ENCODE assay signal across 21 cellular contexts in the genomic region with DNA sequence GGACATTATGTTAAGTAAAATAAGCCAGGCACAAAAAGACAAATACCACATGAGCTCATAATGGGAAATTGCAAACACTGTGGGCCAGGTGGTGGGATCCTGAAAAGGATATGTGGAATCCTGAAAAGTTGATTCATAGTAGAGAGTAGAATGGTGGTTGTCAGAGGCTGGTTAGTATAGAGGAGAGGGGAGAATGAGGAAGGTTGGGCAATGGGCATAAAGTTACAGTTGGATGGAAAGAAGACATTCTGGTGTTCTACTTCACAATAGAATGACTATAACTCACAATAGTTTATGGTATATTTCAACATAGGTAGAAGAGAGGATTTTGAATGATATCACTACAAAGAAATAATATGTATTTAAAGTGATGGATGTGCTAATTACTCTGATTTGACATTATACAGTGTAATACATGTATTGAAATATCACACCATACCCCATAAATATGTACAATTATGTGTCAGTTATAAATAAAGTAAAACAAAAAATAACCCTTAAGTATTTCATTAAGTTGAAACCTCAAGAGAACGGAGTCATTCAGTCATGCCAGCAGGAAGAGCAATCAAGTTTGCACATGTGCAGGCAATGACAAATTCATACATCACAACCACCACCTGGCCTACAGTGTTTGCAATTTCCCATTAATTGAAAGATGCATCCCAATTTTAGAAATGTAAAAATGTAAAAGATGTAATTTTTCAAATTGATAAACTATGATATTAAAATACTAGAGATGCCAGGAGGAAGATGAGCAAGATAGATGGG.
"Had no signal": no experiment of that assay in that cellular context is flagged by ENCODE, and none has a peak within 500 bp of the region (broad histone marks: within the 10 kb centered on the region; RNA-seq: fewer than 3 reads in every experiment).

No MANE protein-coding gene starts in this region.

- DNase-seq: activated CD4-positive, alpha-beta memory T cell treated with anti-CD3 and anti-CD28 coated beads, Interleukin-2, amount 10 ng/mL, durations not matched to agents 7 days and 5 days; activated CD4-positive, alpha-beta T cell treated with anti-CD3 and anti-CD28 coated beads for 36 hours; activated CD4-positive, alpha-beta T cell treated with anti-CD3 and anti-CD28 coated beads, Interleukin-2, amount 50 U/mL, for 1 hour; activated T-cell treated with anti-CD3 and anti-CD28 coated beads for 4 hours; activated T-cell treated with anti-CD3 and anti-CD28 coated beads, Interleukin-2, amount 50 U/mL, for 72 hours; aorta; central memory CD4-positive, alpha-beta T cell; Kasumi-1; KBM-7; NCI-H1048; NCI-H1930; NCI-H345; NCI-H510A; NCI-H526 treated with DMSO at 0.1 percent for 48 hours; PC-3; SK-N-SH; T-helper 1 cell; WERI-Rb-1 had no signal

- H3K9ac ChIP-seq: SK-N-SH had no signal

- H3K9me3 Mint-ChIP-seq: activated CD4-positive, alpha-beta memory T cell treated with anti-CD3 and anti-CD28 coated beads, Interleukin-2, amount 10 ng/mL, durations not matched to agents 7 days and 5 days had no signal

- ATAC-seq: activated CD4-positive, alpha-beta T cell treated with anti-CD3 and anti-CD28 coated beads for 36 hours; activated T-cell treated with anti-CD3 and anti-CD28 coated beads, Interleukin-2, amount 50 U/mL, for 72 hours; PC-3; Right ventricle myocardium inferior had no signal

- H3K4me1 Mint-ChIP-seq: activated CD4-positive, alpha-beta memory T cell treated with anti-CD3 and anti-CD28 coated beads, Interleukin-2, amount 10 ng/mL, durations not matched to agents 7 days and 5 days; activated CD4-positive, alpha-beta T cell treated with anti-CD3 and anti-CD28 coated beads for 36 hours; activated naive CD4-positive, alpha-beta T cell treated with anti-CD3 and anti-CD28 coated beads, Interleukin-2, amount 50 U/mL, for 24 hours had no signal

- H3K4me3 ChIP-seq: breast epithelium had no signal

- H3K27me3 ChIP-seq: breast epithelium had no signal

- H3K4me2 ChIP-seq: SK-N-SH had no signal

- H3K4me1 ChIP-seq: breast epithelium had no signal

- H3K9me2 ChIP-seq: SK-N-SH had no signal

- H3K36me3 Mint-ChIP-seq: activated naive CD4-positive, alpha-beta T cell treated with anti-CD3 and anti-CD28 coated beads, Interleukin-2, amount 50 U/mL, for 24 hours had no signal

- H3K36me3 ChIP-seq: breast epithelium, WERI-Rb-1 had no signal

- H3K27me3 Mint-ChIP-seq: activated CD4-positive, alpha-beta memory T cell treated with anti-CD3 and anti-CD28 coated beads, Interleukin-2, amount 10 ng/mL, durations not matched to agents 7 days and 5 days; activated naive CD4-positive, alpha-beta T cell treated with anti-CD3 and anti-CD28 coated beads, Interleukin-2, amount 50 U/mL, for 24 hours had no signal

- H3K27ac ChIP-seq: breast epithelium, WERI-Rb-1 had no signal

- H3K4me3 Mint-ChIP-seq: activated CD4-positive, alpha-beta memory T cell treated with anti-CD3 and anti-CD28 coated beads, Interleukin-2, amount 10 ng/mL, durations not matched to agents 7 days and 5 days; activated CD4-positive, alpha-beta T cell treated with anti-CD3 and anti-CD28 coated beads for 36 hours; activated naive CD4-positive, alpha-beta T cell treated with anti-CD3 and anti-CD28 coated beads, Interleukin-2, amount 50 U/mL, for 24 hours; activated T-cell treated with anti-CD3 and anti-CD28 coated beads, Interleukin-2, amount 50 U/mL, for 72 hours had no signal

- H3K27ac Mint-ChIP-seq: activated CD4-positive, alpha-beta memory T cell treated with anti-CD3 and anti-CD28 coated beads, Interleukin-2, amount 10 ng/mL, durations not matched to agents 7 days and 5 days; activated CD4-positive, alpha-beta T cell treated with anti-CD3 and anti-CD28 coated beads for 36 hours; activated naive CD4-positive, alpha-beta T cell treated with anti-CD3 and anti-CD28 coated beads, Interleukin-2, amount 50 U/mL, for 24 hours; activated T-cell treated with anti-CD3 and anti-CD28 coated beads, Interleukin-2, amount 50 U/mL, for 72 hours had no signal

- H3K9me3 ChIP-seq: SK-N-SH had no signal
